Comparison of ENCODE assay signal across 8 cellular contexts in genomic region chr19:18089096-18089541, GRCh38. TPM values are rescaled to one million over a fixed set of nuclear protein-coding genes. Genes with fewer than 3 reads are reported as not detected.
DNase-seq lines count a peak whose midpoint lies in the region; ATAC-seq and TF ChIP-seq lines count a peak whose summit lies in the region.
"Not testable (repeated sequence)": the region's sequence is repeated elsewhere in the genome, so short reads cannot be mapped to it uniquely, and the experiment has no call there.
"Had no signal": no experiment of that assay in that cellular context is flagged by ENCODE, and none has a peak within 500 bp of the region (broad histone marks: within the 10 kb centered on the region; RNA-seq: fewer than 3 reads in every experiment).

No MANE protein-coding gene starts in this region.

- peak; percentile 69 for ATAC-seq in activated CD8-positive, alpha-beta T cell treated with anti-CD3 and anti-CD28 coated beads for 36 hours
- peak; percentile 40 for ATAC-seq in activated naive CD8-positive, alpha-beta T cell treated with anti-CD3 and anti-CD28 coated beads, Interleukin-2, amount 10 ng/mL, durations not matched to agents 7 days and 5 days (ENCODE audit: low read depth)
- peak; percentile 65 to 69 for ATAC-seq in naive B cell (ENCODE audit: low read depth in 2 of 2)

- H3K27ac ChIP-seq in OCI-LY3 (ENCODE audit: low read length), result peak overlapping the region; percentile 69

- H2AFZ ChIP-seq in OCI-LY3 (ENCODE audit: low read depth, low read length), result peak overlapping the region; percentile 26; the same call in 1 of the 2 replicates

- H3K27me3 Mint-ChIP-seq in activated CD8-positive, alpha-beta T cell treated with anti-CD3 and anti-CD28 coated beads for 36 hours; activated naive CD8-positive, alpha-beta T cell treated with anti-CD3 and anti-CD28 coated beads, Interleukin-2, amount 10 ng/mL, durations not matched to agents 7 days and 5 days; naive B cell: not testable (repeated sequence)

- not testable (repeated sequence) for H3K9me3 ChIP-seq in OCI-LY3 (ENCODE audit: insufficient read depth, low read length)

- not testable (repeated sequence) for H4K20me1 ChIP-seq in OCI-LY3 (ENCODE audit: insufficient read depth, low read length)

- peak overlapping the region; percentile 37 for H3K4me3 ChIP-seq in OCI-LY3 (ENCODE audit: low read length)
- H3K4me3 ChIP-seq in fibroblast of the aortic adventitia (ENCODE audit: low read depth, low read length), result not testable (repeated sequence)

- not testable (repeated sequence) for H3K36me3 Mint-ChIP-seq in activated CD8-positive, alpha-beta T cell treated with anti-CD3 and anti-CD28 coated beads for 36 hours (ENCODE audit: low read depth); naive B cell
- H3K36me3 Mint-ChIP-seq in activated naive CD8-positive, alpha-beta T cell treated with anti-CD3 and anti-CD28 coated beads, Interleukin-2, amount 10 ng/mL, durations not matched to agents 7 days and 5 days, result peaks cover 12% of the 10 kb centered on the region

- H3K4me1 ChIP-seq in OCI-LY3 (ENCODE audit: low read length), result peaks cover 57% of the 10 kb centered on the region

- H3K27me3 ChIP-seq in OCI-LY3 (ENCODE audit: low read depth, low read length), result not testable (repeated sequence)

- intact Hi-C loops in activated CD8-positive, alpha-beta T cell treated with anti-CD3 and anti-CD28 coated beads for 36 hours (cut with micrococcal nuclease), result not testable (repeated sequence)

- not testable (repeated sequence) for H3K79me2 ChIP-seq in OCI-LY3 (ENCODE audit: low read length)

- POLR2A ChIA-PET in activated CD8-positive, alpha-beta T cell treated with anti-CD3 and anti-CD28 coated beads for 36 hours (lab: Charles Lee), result interaction anchor here (0.7 to 3.0 kb wide), 8 partner anchors 9 to 88 kb away, joined by 3 to 14 read pairs (median 3); partner anchors contain the start of genes ARRDC2 and MAST3
- POLR2A ChIA-PET in activated naive CD8-positive, alpha-beta T cell treated with anti-CD3 and anti-CD28 coated beads, Interleukin-2, amount 10 ng/mL, durations not matched to agents 7 days and 5 days (lab: Charles Lee), result interaction anchor here (0.7 to 5.3 kb wide), 13 partner anchors 9 to 402 kb away, joined by 3 to 38 read pairs (median 4); partner anchors contain the start of genes ARRDC2, JUND and MAST3

- peak overlapping the region; percentile 94 for H3K27ac Mint-ChIP-seq in activated CD8-positive, alpha-beta T cell treated with anti-CD3 and anti-CD28 coated beads for 36 hours
- H3K27ac Mint-ChIP-seq in activated naive CD8-positive, alpha-beta T cell treated with anti-CD3 and anti-CD28 coated beads, Interleukin-2, amount 10 ng/mL, durations not matched to agents 7 days and 5 days, result peak overlapping the region; percentile 99
- peak overlapping the region; percentile 76 to 98 (median 95) for H3K27ac Mint-ChIP-seq in naive B cell

- not testable (repeated sequence) for TF ChIP-seq CTCF in GM20000 (IDR thresholded peaks at IDR 0.05; ENCODE audit: extremely low read depth, missing control alignments); OCI-LY3 (IDR thresholded peaks at IDR 0.05; ENCODE audit: low read depth, low read length); activated CD8-positive, alpha-beta T cell treated with anti-CD3 and anti-CD28 coated beads for 36 hours (IDR thresholded peaks at IDR 0.05); fibroblast of the aortic adventitia (IDR thresholded peaks at IDR 0.05; ENCODE audit: insufficient read depth, low read length)

- peak overlapping the region; percentile 74 for H3K4me2 ChIP-seq in OCI-LY3 (ENCODE audit: low read length)

- CTCF ChIA-PET in activated CD8-positive, alpha-beta T cell treated with anti-CD3 and anti-CD28 coated beads for 36 hours (lab: Charles Lee), result interaction anchor here (1.1 to 1.6 kb wide), 6 partner anchors 9 to 79 kb away, joined by 3 to 4 read pairs (median 3); partner anchors contain the start of gene MAST3

- H3K9me3 Mint-ChIP-seq in activated CD8-positive, alpha-beta T cell treated with anti-CD3 and anti-CD28 coated beads for 36 hours; activated naive CD8-positive, alpha-beta T cell treated with anti-CD3 and anti-CD28 coated beads, Interleukin-2, amount 10 ng/mL, durations not matched to agents 7 days and 5 days; naive B cell: not testable (repeated sequence)

- peak; percentile 52 for DNase-seq in GM20000 (ENCODE audit: low spot score)
- peak; percentile 92 for DNase-seq in activated CD8-positive, alpha-beta T cell treated with anti-CD3 and anti-CD28 coated beads for 36 hours
- DNase-seq in activated naive CD8-positive, alpha-beta T cell treated with anti-CD3 and anti-CD28 coated beads, Interleukin-2, amount 10 ng/mL, durations not matched to agents 7 days and 5 days, result peak; percentile 54
- peak; percentile 46 for DNase-seq in fibroblast of the aortic adventitia (ENCODE audit: low read depth)
- peak; percentile 42 for DNase-seq in naive B cell
- DNase-seq in stimulated activated CD8-positive, alpha-beta memory T cell treated with anti-CD3 and anti-CD28 coated beads, Interleukin-12 subunit alpha, Interleukin-12 subunit beta, amount 100 ng/mL, for 24 hours (ENCODE audit: extremely low read depth), result peak; percentile 30

- H3K9ac ChIP-seq in OCI-LY3 (ENCODE audit: low read length), result peak overlapping the region; percentile 39

- not testable (repeated sequence) for H3K36me3 ChIP-seq in OCI-LY3 (replicated peaks; ENCODE audit: low read depth, low read length)

- peaks cover 74% of the 10 kb centered on the region for H3K4me1 Mint-ChIP-seq in activated CD8-positive, alpha-beta T cell treated with anti-CD3 and anti-CD28 coated beads for 36 hours (ENCODE audit: low read depth)
- peaks cover 64% of the 10 kb centered on the region for H3K4me1 Mint-ChIP-seq in activated naive CD8-positive, alpha-beta T cell treated with anti-CD3 and anti-CD28 coated beads, Interleukin-2, amount 10 ng/mL, durations not matched to agents 7 days and 5 days
- H3K4me1 Mint-ChIP-seq in naive B cell, result peaks cover 51 to 75% (median 52%) of the 10 kb centered on the region in 3 donors

- peak overlapping the region; percentile 52 for H3K4me3 Mint-ChIP-seq in activated CD8-positive, alpha-beta T cell treated with anti-CD3 and anti-CD28 coated beads for 36 hours
- H3K4me3 Mint-ChIP-seq in activated naive CD8-positive, alpha-beta T cell treated with anti-CD3 and anti-CD28 coated beads, Interleukin-2, amount 10 ng/mL, durations not matched to agents 7 days and 5 days, result peak overlapping the region; percentile 74
- H3K4me3 Mint-ChIP-seq in naive B cell, result peak overlapping the region; percentile 56 to 85 (median 74)

RNA-seq across cellular contexts. Expression of gene IL12RB1, which starts 2.4 kb away (rescaled TPM):
- total RNA-seq in activated CD8-positive, alpha-beta T cell treated with anti-CD3 and anti-CD28 coated beads for 36 hours, result 10 to 100 TPM; 25.6 to 27.2 TPM
- 10 to 100 TPM; 52.5 to 56.4 TPM for total RNA-seq in activated naive CD8-positive, alpha-beta T cell treated with anti-CD3 and anti-CD28 coated beads, Interleukin-2, amount 10 ng/mL, durations not matched to agents 7 days and 5 days
- not detected in 2 replicates for total RNA-seq in fibroblast of the aortic adventitia (ENCODE audit: low replicate concordance)
- 10 to 100 TPM in 1 of 6 donors, 1 to 10 TPM in 5; 5.8 to 15.8 (median 8.1) TPM for polyA plus RNA-seq in naive B cell (ENCODE audit: low read depth in 6 of 6)
- total RNA-seq: mammary epithelial cell had no signal

RNA-seq across cellular contexts. Expression of gene MAST3, which starts 8.5 kb away (rescaled TPM):
- total RNA-seq in activated CD8-positive, alpha-beta T cell treated with anti-CD3 and anti-CD28 coated beads for 36 hours, result 10 to 100 TPM; 23.1 to 23.3 TPM
- total RNA-seq in activated naive CD8-positive, alpha-beta T cell treated with anti-CD3 and anti-CD28 coated beads, Interleukin-2, amount 10 ng/mL, durations not matched to agents 7 days and 5 days, result 10 to 100 TPM; 36.7 to 38.3 TPM
- 2.4 and 3.1 TPM in 2 replicates for total RNA-seq in fibroblast of the aortic adventitia (ENCODE audit: low replicate concordance)
- 10 to 100 TPM in 5 of 6 donors, 1 to 10 TPM in 1; 9.3 to 20.6 (median 13.3) TPM for polyA plus RNA-seq in naive B cell (ENCODE audit: low read depth in 6 of 6)

Comparison
In these comparisons a context has a peak if more than half of its experiments do, and no peak if none do; other contexts are left out.
1. DNase-seq: peak in every context shown above with its lines; median percentile 92 in activated CD8-positive, alpha-beta T cell treated with anti-CD3 and anti-CD28 coated beads for 36 hours; 54 in activated naive CD8-positive, alpha-beta T cell treated with anti-CD3 and anti-CD28 coated beads, Interleukin-2, amount 10 ng/mL, durations not matched to agents 7 days and 5 days; 52 in GM20000; 46 in fibroblast of the aortic adventitia; 42 in naive B cell; 30 in stimulated activated CD8-positive, alpha-beta memory T cell treated with anti-CD3 and anti-CD28 coated beads, Interleukin-12 subunit alpha, Interleukin-12 subunit beta, amount 100 ng/mL, for 24 hours.
2. RNA of gene IL12RB1, which starts 2.4 kb away (total RNA-seq): 52.5 to 56.4 TPM in activated naive CD8-positive, alpha-beta T cell treated with anti-CD3 and anti-CD28 coated beads, Interleukin-2, amount 10 ng/mL, durations not matched to agents 7 days and 5 days and 25.6 to 27.2 TPM in activated CD8-positive, alpha-beta T cell treated with anti-CD3 and anti-CD28 coated beads for 36 hours; not detected in fibroblast of the aortic adventitia; every median in the first group is over 10 times any median in the second.
3. Peak in every context shown above with its lines, with median percentiles within 50 percentile points of each other: ATAC-seq, H3K27ac Mint-ChIP-seq and H3K4me3 Mint-ChIP-seq.